Comparison of ENCODE assay signal across 8 cellular contexts in genomic region chr2:71923887-71924533, GRCh38.
DNase-seq lines count a peak whose midpoint lies in the region; ATAC-seq and TF ChIP-seq lines count a peak whose summit lies in the region.

No MANE protein-coding gene starts in this region.

- no peaks in the 10 kb centered on the region for H3K4me1 Mint-ChIP-seq in brain

- peaks cover 16% of the 10 kb centered on the region for H3K27me3 Mint-ChIP-seq in brain

- ATAC-seq in HG03108 (IDR thresholded peaks at IDR 0.05; ENCODE audit: unreplicated experiment): no peak

- H3K36me3 ChIP-seq in H7 (replicated peaks; ENCODE audit: control insufficient read depth, insufficient read depth, low read length): no peaks in the 10 kb centered on the region

- no peak overlapping the region for H3K4me3 Mint-ChIP-seq in brain

- H3K4me3 ChIP-seq in GM12865 (ENCODE audit: low read depth, low read length) (no peak overlapping the region), H7 (ENCODE audit: insufficient read depth, low read depth, low read length) (no peak overlapping the region)

- peak; percentile 82 for TF ChIP-seq CTCF in GM12865 (IDR thresholded peaks at IDR 0.05; ENCODE audit: insufficient read depth, low read depth, low read length, missing control alignments)
- peak; percentile 74 to 81 for TF ChIP-seq CTCF in brain (conservative IDR thresholded peaks at IDR 0.05)

- H3K36me3 Mint-ChIP-seq in brain: no peaks in the 10 kb centered on the region

- DNase-seq in GM12865 (ENCODE audit: low read depth) (peak; percentile 74), H7 (peak; percentile 90), NCI-H128 (lab: John Stamatoyannopoulos, UW; ENCODE audit: unreplicated experiment) (peak; percentile 15), T-helper 1 cell (peak in 3 of 5 donors; percentile 20 to 40 (median 38)), inferior parietal cortex (ENCODE audit: extremely low spot score) (peak; percentile 85)
- peak; percentile 28 to 35 for DNase-seq in stimulated activated CD4-positive, alpha-beta T cell treated with anti-CD3 and anti-CD28 coated beads, Interleukin-15, amount 100 ng/mL, for 48 hours (ENCODE audit: low read depth in 2 of 2)

- peak overlapping the region in 1 of 5 experiments; percentile 4 for H3K27ac Mint-ChIP-seq in brain

- no peaks in the 10 kb centered on the region for H3K27me3 ChIP-seq in H7 (ENCODE audit: control insufficient read depth, insufficient read depth, low read length)

- peaks cover 0 to 2% (median 0%) of the 10 kb centered on the region in 5 experiments for H3K9me3 Mint-ChIP-seq in brain

Comparison
In these comparisons a context has a peak if more than half of its experiments do, and no peak if none do; other contexts are left out.
1. DNase-seq: peak in every context shown above with its lines; median percentile 90 in H7; 85 in inferior parietal cortex; 74 in GM12865; 38 in T-helper 1 cell; 32 in stimulated activated CD4-positive, alpha-beta T cell treated with anti-CD3 and anti-CD28 coated beads, Interleukin-15, amount 100 ng/mL, for 48 hours; 15 in NCI-H128.